1 cellular context compared by ENCODE assay signal in genomic region chr6:149746147-149746946, GRCh38.
A peak's percentile ranks its signal among the peaks of the same experiment; 100 is the strongest.
TF ChIP-seq lines count a peak whose summit lies in the region.

Gene NUP43 (minus strand): TSS chr6:149746529. CDS start chr6:149746495, 34 bp downstream.

TF ChIP-seq in HepG2, 621 proteins besides CTCF, POLR2A, EP300 and RAD21 (continued from another document and continues in another):
- no peak for TF ChIP-seq AKNA (CRISPR knock-in tag; IDR thresholded peaks at IDR 0.05; ENCODE audit: borderline replicate concordance)
- peak; percentile 90 for TF ChIP-seq SRY (CRISPR knock-in tag; IDR thresholded peaks at IDR 0.05)
- TF ChIP-seq MEIS2 (CRISPR knock-in tag; IDR thresholded peaks at IDR 0.05) = peak; percentile 86; the same call in 1 of the 2 replicates
- peak; percentile 64; the same call in 1 of the 2 replicates for TF ChIP-seq NR2F2 (IDR thresholded peaks at IDR 0.05; ENCODE audit: borderline replicate concordance, low read depth)
- 0 out of 2 replicates have a peak, but pooled peaks have one; percentile 49 for TF ChIP-seq ARHGAP35 (CRISPR knock-in tag; IDR thresholded peaks at IDR 0.05; ENCODE audit: borderline replicate concordance)
- peak; percentile 95 for TF ChIP-seq BORCS8-MEF2B (CRISPR knock-in tag; IDR thresholded peaks at IDR 0.05)
- TF ChIP-seq ZNF503 (CRISPR knock-in tag; IDR thresholded peaks at IDR 0.05) = 0 out of 2 replicates have a peak, but pooled peaks have one; percentile 11
- TF ChIP-seq KIAA2018 (CRISPR knock-in tag; IDR thresholded peaks at IDR 0.05; ENCODE audit: borderline replicate concordance) = no peak
- peak; percentile 98 for TF ChIP-seq KMT2B (CRISPR knock-in tag; IDR thresholded peaks at IDR 0.05)
- peak; percentile 59; the same call in 1 of the 2 replicates for TF ChIP-seq ZNF790 (CRISPR knock-in tag; IDR thresholded peaks at IDR 0.05; ENCODE audit: borderline replicate concordance)
- TF ChIP-seq ZNF574 (CRISPR knock-in tag; IDR thresholded peaks at IDR 0.05) = peak; percentile 90
- peak; percentile 75 for TF ChIP-seq CREM (IDR thresholded peaks at IDR 0.05)
- no peak for TF ChIP-seq CREM (CRISPR knock-in tag; IDR thresholded peaks at IDR 0.05)
- TF ChIP-seq ZNF512 (CRISPR knock-in tag; IDR thresholded peaks at IDR 0.05) = 0 out of 2 replicates have a peak, but pooled peaks have one; percentile 49
- TF ChIP-seq CSRNP2 (CRISPR knock-in tag; conservative IDR thresholded peaks at IDR 0.05; ENCODE audit: low read depth) = no peak
- no peak; the same call in 1 of the 2 replicates for TF ChIP-seq ZNF225 (CRISPR knock-in tag; IDR thresholded peaks at IDR 0.05)
- TF ChIP-seq GLMP (CRISPR knock-in tag; IDR thresholded peaks at IDR 0.05; ENCODE audit: borderline replicate concordance) = no peak
- TF ChIP-seq SMYD3 (CRISPR knock-in tag; IDR thresholded peaks at IDR 0.05) = no peak; the same call in 1 of the 2 replicates
- no peak for TF ChIP-seq PBX3 (CRISPR knock-in tag; IDR thresholded peaks at IDR 0.05; ENCODE audit: borderline replicate concordance)
- TF ChIP-seq SCMH1 (CRISPR knock-in tag; IDR thresholded peaks at IDR 0.05; ENCODE audit: borderline replicate concordance) = no peak
- peak; percentile 87 for TF ChIP-seq ZSCAN31 (CRISPR knock-in tag; IDR thresholded peaks at IDR 0.05; ENCODE audit: low read depth)
- TF ChIP-seq U2AF2 (IDR thresholded peaks at IDR 0.05; ENCODE audit: low read depth, low read length) = 0 out of 2 replicates have a peak, but pooled peaks have one; percentile 53
- TF ChIP-seq ZNF710 (CRISPR knock-in tag; IDR thresholded peaks at IDR 0.05; ENCODE audit: borderline replicate concordance) = peak; percentile 52; the same call in 1 of the 2 replicates
- TF ChIP-seq ATF7-NPFF (CRISPR knock-in tag; IDR thresholded peaks at IDR 0.05; ENCODE audit: low read depth) = peak; percentile 85; the same call in 1 of the 2 replicates
